ENCODE assay signal across 8 cellular contexts in the genomic region with DNA sequence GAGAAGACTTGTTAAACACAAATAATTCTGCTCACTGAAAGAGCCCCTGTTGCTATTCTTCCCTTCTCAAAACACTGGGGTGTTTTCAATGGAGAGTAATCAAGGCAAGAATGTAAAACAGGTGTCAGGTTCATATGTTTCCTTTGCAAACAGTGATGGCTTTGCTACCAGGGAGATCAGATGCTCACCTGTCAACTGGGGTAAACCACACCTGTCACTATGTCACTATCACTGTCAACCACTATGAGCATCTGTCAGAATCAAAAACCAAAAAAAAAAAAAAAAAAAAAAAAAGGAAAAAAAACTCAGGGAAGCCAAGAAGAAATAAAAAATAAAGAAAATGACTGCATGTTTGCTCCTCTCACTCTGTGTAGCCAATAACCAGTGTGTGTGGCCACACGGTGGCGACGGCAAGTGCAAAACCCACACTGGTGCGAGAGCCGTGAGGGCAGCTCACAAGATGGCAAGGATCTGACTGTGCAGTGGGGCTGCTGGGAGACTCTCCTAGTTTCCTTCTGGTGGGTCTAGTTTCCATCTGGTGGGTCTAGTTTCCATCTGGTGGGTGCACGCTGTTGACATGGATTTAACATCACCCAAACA. TPM values are rescaled to one million over a fixed set of nuclear protein-coding genes. Genes with fewer than 3 reads are reported as not detected.
DNase-seq lines count a peak whose midpoint lies in the region; ATAC-seq and TF ChIP-seq lines count a peak whose summit lies in the region.

No MANE protein-coding gene starts in this region.

- H3K9me3 Mint-ChIP-seq in activated naive CD4-positive, alpha-beta T cell treated with anti-CD3 and anti-CD28 coated beads, Interleukin-2, amount 50 U/mL, for 24 hours, result no peaks in the 10 kb centered on the region

- no peaks in the 10 kb centered on the region for H3K27me3 Mint-ChIP-seq in activated naive CD4-positive, alpha-beta T cell treated with anti-CD3 and anti-CD28 coated beads, Interleukin-2, amount 50 U/mL, for 24 hours

- H3K36me3 Mint-ChIP-seq in activated naive CD4-positive, alpha-beta T cell treated with anti-CD3 and anti-CD28 coated beads, Interleukin-2, amount 50 U/mL, for 24 hours, result peaks cover 15% of the 10 kb centered on the region

- H3K27me3 ChIP-seq in thoracic aorta (replicated peaks; ENCODE audit: insufficient read depth), result no peaks in the 10 kb centered on the region

- peaks cover 10 to 47% of the 10 kb centered on the region in 2 donors for H3K4me1 ChIP-seq in thoracic aorta (ENCODE audit: control insufficient read depth in 1 of 2, low read depth in 2 of 2)

- DNase-seq in SIG-M5 treated with dmso at 0.1 percent for 504 hours (lab: John Stamatoyannopoulos, UW; ENCODE audit: unreplicated experiment) (peak; percentile 21), SIG-M5 (lab: John Stamatoyannopoulos, UW) (no peak), NCI-H1694 treated with DMSO at 0.1 percent for 48 hours (lab: John Stamatoyannopoulos, UW) (peak; percentile 38), iPS-NIHi7 (ENCODE audit: extremely low spot score) (peak; percentile 52), thoracic aorta (ENCODE audit: low spot score) (no peak), NCI-H526 treated with DMSO at 0.1 percent for 48 hours (lab: John Stamatoyannopoulos, UW) (no peak)

- H3K9me3 ChIP-seq in thoracic aorta, result no peaks in the 10 kb centered on the region

- H3K4me3 ChIP-seq in thoracic aorta, result no peak overlapping the region

- no peak overlapping the region for H3K4me3 Mint-ChIP-seq in activated naive CD4-positive, alpha-beta T cell treated with anti-CD3 and anti-CD28 coated beads, Interleukin-2, amount 50 U/mL, for 24 hours

- peaks cover 35% of the 10 kb centered on the region for H3K4me1 Mint-ChIP-seq in activated naive CD4-positive, alpha-beta T cell treated with anti-CD3 and anti-CD28 coated beads, Interleukin-2, amount 50 U/mL, for 24 hours

- H3K36me3 ChIP-seq in thoracic aorta, result peaks cover 59% of the 10 kb centered on the region

- no peak overlapping the region for H3K27ac ChIP-seq in thoracic aorta

- H3K27ac Mint-ChIP-seq in activated naive CD4-positive, alpha-beta T cell treated with anti-CD3 and anti-CD28 coated beads, Interleukin-2, amount 50 U/mL, for 24 hours, result peak overlapping the region; percentile 70

- TF ChIP-seq CTCF in thoracic aorta (IDR thresholded peaks at IDR 0.05), result peak; percentile 42

- ATAC-seq in thoracic aorta (ENCODE audit: insufficient number of reproducible peaks, low FRiP score, low read depth) (no peak), GM18861 (IDR thresholded peaks at IDR 0.05; ENCODE audit: unreplicated experiment) (no peak)

RNA-seq across cellular contexts. Expression of a gene that starts 22.7 kb away (rescaled TPM):
- total RNA-seq in thoracic aorta, result 100 to 1,000 TPM; 130 to 154 TPM

Comparison
In these comparisons a context has a peak if more than half of its experiments do, and no peak if none do; other contexts are left out.
1. DNase-seq: peak in SIG-M5 treated with dmso at 0.1 percent for 504 hours (single experiment), NCI-H1694 treated with DMSO at 0.1 percent for 48 hours (single experiment) and iPS-NIHi7 (single experiment); none in SIG-M5 (single experiment), thoracic aorta (single experiment) and NCI-H526 treated with DMSO at 0.1 percent for 48 hours (single experiment).